In the genomic region with DNA sequence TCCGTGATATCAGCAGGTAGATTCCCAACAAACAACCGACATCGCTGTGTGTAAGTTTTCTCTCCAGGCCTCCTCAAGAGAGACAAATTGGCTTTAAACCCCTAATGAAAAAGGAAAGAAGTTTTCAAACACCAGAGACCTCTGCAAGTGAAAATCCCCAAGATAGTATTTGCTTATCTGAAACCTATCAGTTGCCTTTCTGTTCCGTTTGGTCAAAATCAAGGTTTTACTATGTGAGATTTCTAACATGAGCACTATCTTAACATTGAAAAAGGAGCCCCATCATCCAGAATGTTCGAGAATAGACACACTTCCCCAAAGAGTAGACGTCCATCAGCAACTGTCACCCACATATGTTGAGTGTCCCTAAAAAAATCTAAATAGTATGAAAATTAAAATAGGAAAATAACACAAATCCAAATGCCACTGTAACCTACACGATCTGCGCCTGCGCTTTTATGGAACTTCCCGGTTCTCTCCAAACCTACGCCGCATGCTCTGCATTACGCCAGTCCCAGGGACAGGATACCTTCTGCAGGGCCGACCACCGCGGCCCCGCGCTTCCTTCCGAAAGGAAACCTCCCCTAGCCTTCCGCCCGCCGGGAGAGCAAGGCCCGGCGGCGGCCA, we compare ENCODE assay signal across 8 cellular contexts. TPM values are rescaled to one million over a fixed set of nuclear protein-coding genes. Genes with fewer than 3 reads are reported as not detected.
DNase-seq lines count a peak whose midpoint lies in the region; ATAC-seq and TF ChIP-seq lines count a peak whose summit lies in the region.

No MANE protein-coding gene starts in this region.

- H3K4me2 ChIP-seq in Karpas-422 (ENCODE audit: low read depth, low read length, poor library complexity, severe bottlenecking), result peak overlapping the region; percentile 87

- POLR2A ChIA-PET in naive thymus-derived CD8-positive, alpha-beta T cell (lab: Charles Lee), result interaction anchor here (1.0 to 2.1 kb wide), 3 partner anchors 11 to 366 kb away, joined by 3 to 7 read pairs (median 7); a partner anchor contains a TSS

- peak overlapping the region; percentile 88 to 99 (median 94) for H3K27ac Mint-ChIP-seq in naive thymus-derived CD8-positive, alpha-beta T cell

- peaks cover 63% of the 10 kb centered on the region for H3K79me2 ChIP-seq in Karpas-422 (ENCODE audit: low read length)

- H3K9me3 Mint-ChIP-seq in naive thymus-derived CD8-positive, alpha-beta T cell, result no peaks in the 10 kb centered on the region

- H3K27me3 Mint-ChIP-seq in naive thymus-derived CD8-positive, alpha-beta T cell, result no peaks in the 10 kb centered on the region

- TF ChIP-seq CTCF in AG10803 (conservative IDR thresholded peaks at IDR 0.05; ENCODE audit: low read length), result no peak
- no peak for TF ChIP-seq CTCF in coronary artery (IDR thresholded peaks at IDR 0.05)

- no peaks in the 10 kb centered on the region for H3K9me2 ChIP-seq in Karpas-422 (replicated peaks; ENCODE audit: insufficient read depth, low read length)

- peaks cover 24 to 66% (median 62%) of the 10 kb centered on the region in 4 donors for H3K4me1 Mint-ChIP-seq in naive thymus-derived CD8-positive, alpha-beta T cell

- no peak overlapping the region for H2AFZ ChIP-seq in Karpas-422 (ENCODE audit: low read length)

- peaks cover 36% of the 10 kb centered on the region for H3K4me1 ChIP-seq in Karpas-422 (ENCODE audit: low read length)

- no peak for ATAC-seq in naive thymus-derived CD8-positive, alpha-beta T cell
- no peak for ATAC-seq in HG02885 (IDR thresholded peaks at IDR 0.05; ENCODE audit: poor library complexity, unreplicated experiment)
- no peak for ATAC-seq in GM21717 (IDR thresholded peaks at IDR 0.05; ENCODE audit: unreplicated experiment)

- H3K27ac ChIP-seq in Karpas-422 (ENCODE audit: low read length) (peak overlapping the region; percentile 89), coronary artery (peak overlapping the region; percentile 99 to 100)

- no peak for DNase-seq in AG10803 (ENCODE audit: low read depth)
- DNase-seq in Karpas-422, result no peak
- DNase-seq in coronary artery (ENCODE audit: low spot score), result no peak
- DNase-seq in naive thymus-derived CD8-positive, alpha-beta T cell, result no peak
- DNase-seq in DMS79 treated with DMSO at 0.1 percent for 48 hours (lab: John Stamatoyannopoulos, UW), result no peak
- no peak for DNase-seq in HUDEP-2 (lab: John Stamatoyannopoulos, UW; ENCODE audit: unreplicated experiment in 76 of 76)

- H4K20me1 ChIP-seq in Karpas-422 (ENCODE audit: insufficient read depth, low read depth, low read length), result peaks cover 60% of the 10 kb centered on the region

- no peaks in the 10 kb centered on the region for H3K27me3 ChIP-seq in Karpas-422 (ENCODE audit: low read length)

- H3K36me3 Mint-ChIP-seq in naive thymus-derived CD8-positive, alpha-beta T cell, result peaks cover 13 to 54% (median 40%) of the 10 kb centered on the region in 3 donors

- peak overlapping the region; percentile 87 to 98 (median 94) for H3K4me3 Mint-ChIP-seq in naive thymus-derived CD8-positive, alpha-beta T cell

- peak overlapping the region; percentile 100 for H3K9ac ChIP-seq in Karpas-422 (ENCODE audit: low read length)

- H3K36me3 ChIP-seq in Karpas-422 (ENCODE audit: insufficient read depth, low read length), result peaks cover 58% of the 10 kb centered on the region

- H3K9me3 ChIP-seq in Karpas-422 (ENCODE audit: low read length), result no peaks in the 10 kb centered on the region

- H3K4me3 ChIP-seq in AG10803 (ENCODE audit: low read length) (peak overlapping the region; percentile 96), Karpas-422 (ENCODE audit: low read length) (peak overlapping the region; percentile 82), coronary artery (peak overlapping the region; percentile 99)

RNA-seq across cellular contexts. Expression of a gene that starts 1.4 kb away (rescaled TPM):
- total RNA-seq in Karpas-422 (2014; rRNA removed; shearing (Covaris generic); ENCODE audit: low replicate concordance), result 172 and 196 TPM in 2 replicates
- total RNA-seq in naive thymus-derived CD8-positive, alpha-beta T cell, result 100 to 1,000 TPM; 400 to 418 TPM
- polyA plus RNA-seq in naive thymus-derived CD8-positive, alpha-beta T cell, result 100 to 1,000 TPM in 2 of 3 donors, 10 to 100 TPM in 1; 85.6 to 138 (median 104) TPM
